Comparison of ENCODE assay signal across 25 cellular contexts in the genomic region with DNA sequence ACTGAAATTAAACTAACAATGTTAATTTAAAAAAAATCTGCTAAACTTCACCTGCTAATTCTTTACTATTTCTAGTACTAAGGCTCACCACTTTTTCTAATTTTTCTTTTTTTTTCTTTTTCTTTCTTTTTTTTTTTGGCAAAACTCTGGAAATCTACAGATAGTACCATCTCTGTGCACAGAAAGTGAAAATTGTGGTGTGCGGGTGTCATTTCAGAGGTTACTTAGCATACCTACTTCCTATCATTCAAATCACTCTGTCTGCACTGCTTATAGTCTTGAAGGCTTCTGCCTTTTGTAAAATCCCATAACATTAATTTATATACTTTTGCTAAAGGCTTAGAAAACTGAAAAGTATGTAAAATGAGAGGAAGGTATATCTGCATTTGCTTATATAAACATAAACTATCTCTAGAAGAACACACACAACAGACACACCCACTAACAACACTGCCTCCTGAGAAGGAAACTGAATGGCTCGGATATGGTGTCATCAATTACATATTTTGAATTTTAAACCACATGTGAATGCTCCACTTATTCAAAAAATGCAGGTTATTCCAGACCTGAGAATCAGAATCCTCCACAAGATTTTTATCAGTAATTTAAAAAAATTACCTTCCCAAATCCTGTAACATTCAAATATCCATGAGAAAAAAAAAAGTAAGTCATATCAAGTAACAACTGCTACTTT.
DNase-seq lines count a peak whose midpoint lies in the region; ATAC-seq and TF ChIP-seq lines count a peak whose summit lies in the region.
"Had no signal": no experiment of that assay in that cellular context is flagged by ENCODE, and none has a peak within 500 bp of the region (broad histone marks: within the 10 kb centered on the region; RNA-seq: fewer than 3 reads in every experiment).

No MANE protein-coding gene starts in this region.

- H3K9me3 ChIP-seq in mammary epithelial cell (replicated peaks; ENCODE audit: insufficient read depth, low read length) (no peaks in the 10 kb centered on the region), heart left ventricle (peaks cover 0 to 3% (median 0%) of the 10 kb centered on the region in 12 donors)
- H3K9me3 ChIP-seq: thoracic aorta had no signal

- dilution Hi-C loops in mammary epithelial cell (cut with HindIII; ENCODE audit: low sequenced_read_pairs), result no loop called here

- CTCF ChIA-PET in MCF 10A (lab: Yijun Ruan, JAX) (no interaction called here), mammary epithelial cell (lab: Charles Lee; ENCODE audit: low non-redundant PET) (no interaction called here)

- peak overlapping the region; percentile 88 for H3K27ac Mint-ChIP-seq in MCF 10A (ENCODE audit: low read depth, unreplicated experiment)
- H3K27ac Mint-ChIP-seq: effector memory CD8-positive, alpha-beta T cell; naive B cell; stimulated activated naive B cell treated with anti-CD40 and anti-IgM and Interleukin-4, amounts not matched to agents 10 μg/mL and 1 μg/mL and 100 μg/mL, for 72 hours; T-helper 2 cell treated with Interferon-gamma antibody and Interleukin-4, amounts not matched to agents 5 μg/mL and 100 μg/mL, for 36 hours had no signal

- POLR2A ChIA-PET in MCF 10A (lab: Yijun Ruan, JAX), result interaction anchor here (0.6 kb wide), 1 partner anchor 327 kb away, joined by 3 read pairs; no protein-coding TSS in a partner anchor

- H3K4me1 ChIP-seq in mammary epithelial cell (ENCODE audit: insufficient read depth, low read length) (peaks cover 40% of the 10 kb centered on the region), heart left ventricle (peaks cover 0 to 18% (median under 1%) of the 10 kb centered on the region in 12 donors)

- TF ChIP-seq CTCF in MCF 10A (IDR thresholded peaks at IDR 0.05; ENCODE audit: unreplicated experiment) (no peak), mammary epithelial cell (conservative IDR thresholded peaks at IDR 0.05 in 1 of 2, IDR thresholded peaks at IDR 0.05 in 1 of 2; ENCODE audit: extremely low read depth in 1 of 2, insufficient read depth in 1 of 2, low read depth in 1 of 2, low read length in 2 of 2) (no peak), heart left ventricle (IDR thresholded peaks at IDR 0.05) (no peak)

- ATAC-seq in HG03558 (IDR thresholded peaks at IDR 0.05; ENCODE audit: extremely low read depth, unreplicated experiment), result peak; percentile 55
- no peak for ATAC-seq in heart left ventricle
- ATAC-seq: effector memory CD8-positive, alpha-beta T cell; K562; stimulated activated naive B cell treated with anti-CD40 and anti-IgM and Interleukin-4, amounts not matched to agents 10 μg/mL and 1 μg/mL and 100 μg/mL, for 72 hours had no signal

- H3K4me3 Mint-ChIP-seq in MCF 10A (ENCODE audit: unreplicated experiment), result no peak overlapping the region
- H3K4me3 Mint-ChIP-seq: effector memory CD8-positive, alpha-beta T cell; naive B cell; stimulated activated naive B cell treated with anti-CD40 and anti-IgM and Interleukin-4, amounts not matched to agents 10 μg/mL and 1 μg/mL and 100 μg/mL, for 72 hours; T-helper 2 cell treated with Interferon-gamma antibody and Interleukin-4, amounts not matched to agents 5 μg/mL and 100 μg/mL, for 36 hours had no signal

- H3K4me2 ChIP-seq in mammary epithelial cell (ENCODE audit: insufficient read depth, low read depth, low read length), result no peak overlapping the region
- H3K4me2 ChIP-seq: smooth muscle cell had no signal

- H3K4me1 Mint-ChIP-seq in MCF 10A (ENCODE audit: insufficient read depth, unreplicated experiment), result peaks cover 55% of the 10 kb centered on the region
- H3K4me1 Mint-ChIP-seq: naive B cell; stimulated activated naive B cell treated with anti-CD40 and anti-IgM and Interleukin-4, amounts not matched to agents 10 μg/mL and 1 μg/mL and 100 μg/mL, for 72 hours had no signal

- H3K27ac ChIP-seq in mammary epithelial cell (ENCODE audit: insufficient read depth, low read depth, low read length), result no peak overlapping the region
- no peak overlapping the region for H3K27ac ChIP-seq in heart left ventricle
- H3K27ac ChIP-seq: 22Rv1, thoracic aorta, WERI-Rb-1 had no signal

- H3K9ac ChIP-seq in mammary epithelial cell (ENCODE audit: insufficient read depth, low read length), result no peak overlapping the region

- H3K36me3 Mint-ChIP-seq in MCF 10A (ENCODE audit: insufficient read depth, unreplicated experiment), result peaks cover 11% of the 10 kb centered on the region
- H3K36me3 Mint-ChIP-seq: naive B cell; stimulated activated naive B cell treated with anti-CD40 and anti-IgM and Interleukin-4, amounts not matched to agents 10 μg/mL and 1 μg/mL and 100 μg/mL, for 72 hours had no signal

- H3K9me3 Mint-ChIP-seq in MCF 10A (ENCODE audit: unreplicated experiment), result no peaks in the 10 kb centered on the region
- H3K9me3 Mint-ChIP-seq: naive B cell; stimulated activated naive B cell treated with anti-CD40 and anti-IgM and Interleukin-4, amounts not matched to agents 10 μg/mL and 1 μg/mL and 100 μg/mL, for 72 hours; T-helper 2 cell treated with Interferon-gamma antibody and Interleukin-4, amounts not matched to agents 5 μg/mL and 100 μg/mL, for 36 hours had no signal

- H2AFZ ChIP-seq in mammary epithelial cell (ENCODE audit: low read depth, low read length), result no peak overlapping the region

- TF ChIP-seq POLR2A in heart left ventricle (IDR thresholded peaks at IDR 0.05), result no peak

- H3K4me3 ChIP-seq in mammary epithelial cell (replicated peaks in 1 of 3; ENCODE audit: insufficient read depth in 1 of 3, low read depth in 2 of 3, low read length in 3 of 3), result no peak overlapping the region
- no peak overlapping the region for H3K4me3 ChIP-seq in heart left ventricle
- H3K4me3 ChIP-seq: K562, smooth muscle cell, thoracic aorta had no signal

- DNase-seq in MCF 10A (ENCODE audit: unreplicated experiment), result no peak
- DNase-seq in mammary epithelial cell, result no peak
- DNase-seq in dedifferentiated amniotic fluid mesenchymal stem cell (ENCODE audit: extremely low spot score), result peak; percentile 22
- no peak for DNase-seq in heart left ventricle
- no peak for DNase-seq in GM19240 (ENCODE audit: insufficient read length, low spot score)
- DNase-seq in AML-193 (lab: John Stamatoyannopoulos, UW), result no peak
- DNase-seq in anterior cingulate cortex (lab: John Stamatoyannopoulos, UW), result no peak
- DNase-seq: activated CD4-positive, alpha-beta T cell treated with anti-CD3 and anti-CD28 coated beads, Interleukin-2, amount 50 U/mL, for 1 hour; activated CD8-positive, alpha-beta memory T cell treated with anti-CD3 and anti-CD28 coated beads, Interleukin-2, amount 50 U/mL, for 4 hours; activated effector memory CD4-positive, alpha-beta T cell treated with anti-CD3 and anti-CD28 coated beads, Interleukin-2, amount 50 U/mL, for 16 hours; effector memory CD8-positive, alpha-beta T cell; mesenchymal stem cell; naive B cell; NCI-H2171; NCI-H524 treated with DMSO at 0.1 percent for 48 hours; nucleus accumbens; RPMI8226; stimulated activated naive B cell treated with anti-CD40 and anti-IgM and Interleukin-4, amounts not matched to agents 10 μg/mL and 1 μg/mL and 100 μg/mL, for 72 hours; WERI-Rb-1 had no signal

- no peaks in the 10 kb centered on the region for H3K27me3 ChIP-seq in mammary epithelial cell (ENCODE audit: insufficient read depth, low read length)
- no peaks in the 10 kb centered on the region for H3K27me3 ChIP-seq in heart left ventricle

- no peaks in the 10 kb centered on the region for H3K27me3 Mint-ChIP-seq in MCF 10A (ENCODE audit: insufficient read depth, unreplicated experiment)
- H3K27me3 Mint-ChIP-seq: naive B cell; stimulated activated naive B cell treated with anti-CD40 and anti-IgM and Interleukin-4, amounts not matched to agents 10 μg/mL and 1 μg/mL and 100 μg/mL, for 72 hours had no signal

- H4K20me1 ChIP-seq in mammary epithelial cell (ENCODE audit: insufficient read depth, low read length), result no peaks in the 10 kb centered on the region

- intact Hi-C loops in MCF 10A (cut with micrococcal nuclease), result no loop called here
- intact Hi-C loops in mammary epithelial cell (cut with micrococcal nuclease), result no loop called here
- intact Hi-C loops in heart left ventricle (cut with DNase I), result no loop called here

- in situ Hi-C loops in mammary epithelial cell (cut with MboI; ENCODE audit: low sequenced_read_pairs in 2 of 2), result no loop called here

- H3K79me2 ChIP-seq in mammary epithelial cell (ENCODE audit: insufficient read depth, low read length), result peaks cover 44% of the 10 kb centered on the region

- H3K36me3 ChIP-seq in mammary epithelial cell (ENCODE audit: insufficient read depth, low read length) (no peaks in the 10 kb centered on the region), heart left ventricle (no peaks in the 10 kb centered on the region)
- H3K36me3 ChIP-seq: thoracic aorta, WERI-Rb-1 had no signal

- BruUV-seq in MCF 10A (replicated peaks; lab: Mats Ljungman, UMichigan), result no TSS peak
- BruUV-seq in mammary epithelial cell (replicated peaks; lab: Mats Ljungman, UMichigan), result no TSS peak

- WGBS in mammary epithelial cell (ENCODE audit: low coverage, missing lambda C conversion rate), result 97% methylated on average over 2 of the region's 2 CpGs
- WGBS in heart left ventricle, 4 donors, result 91 to 96% (median 93%) methylated on average over 2 of the region's 2 CpGs
